10 cellular contexts compared by ENCODE assay signal in the genomic region with DNA sequence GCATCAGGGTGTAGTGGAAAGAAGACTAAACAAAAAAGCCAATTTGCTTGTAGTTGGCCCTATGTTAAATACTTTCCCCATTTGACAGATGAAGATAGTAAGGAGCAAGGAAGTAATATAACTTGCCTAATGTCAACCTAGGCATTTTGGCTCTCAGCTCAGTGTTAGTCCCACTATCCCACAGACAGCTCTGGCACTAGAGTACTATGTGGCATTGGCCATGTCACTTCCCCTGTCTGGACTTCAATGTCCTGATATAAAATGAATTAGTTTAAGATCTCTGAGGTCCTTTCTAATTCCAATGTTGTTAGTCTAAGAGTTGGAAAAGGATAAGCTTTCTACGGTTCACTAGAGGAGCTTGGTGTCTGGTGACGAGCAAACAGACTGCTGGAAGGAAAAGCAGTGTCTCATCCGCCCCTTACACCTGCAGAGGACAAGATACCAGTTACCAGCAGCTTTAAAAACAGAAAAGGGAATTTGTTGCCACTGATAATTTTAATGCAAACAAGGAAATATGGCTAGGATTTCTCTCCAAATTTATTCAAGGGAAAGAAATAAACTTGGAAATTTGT.
DNase-seq lines count a peak whose midpoint lies in the region; ATAC-seq and TF ChIP-seq lines count a peak whose summit lies in the region.
"Had no signal": no experiment of that assay in that cellular context is flagged by ENCODE, and none has a peak within 500 bp of the region (broad histone marks: within the 10 kb centered on the region; RNA-seq: fewer than 3 reads in every experiment).

No MANE protein-coding gene starts in this region.

- no peak overlapping the region for H2AFZ ChIP-seq in Loucy (ENCODE audit: low read length)

- H3K4me1 ChIP-seq in Loucy (ENCODE audit: insufficient read depth, low read length, poor library complexity, severe bottlenecking) (peaks cover 20% of the 10 kb centered on the region), left ventricle myocardium inferior (peaks cover 66% of the 10 kb centered on the region), gastrocnemius medialis (peaks cover 67 to 69% of the 10 kb centered on the region in 2 donors)

- no peaks in the 10 kb centered on the region for H3K9me2 ChIP-seq in Loucy (replicated peaks; ENCODE audit: low read depth, low read length)

- H4K20me1 ChIP-seq in Loucy (ENCODE audit: insufficient read depth, low read length, poor library complexity, severe bottlenecking): no peaks in the 10 kb centered on the region

- ATAC-seq in gastrocnemius medialis: peak; percentile 67 to 70

- no peak overlapping the region for H3K9ac ChIP-seq in Loucy (ENCODE audit: low read depth, low read length, poor library complexity, severe bottlenecking)

- H3K9me3 ChIP-seq in Loucy (ENCODE audit: insufficient read depth, low read depth, low read length) (no peaks in the 10 kb centered on the region), left ventricle myocardium inferior (replicated peaks) (no peaks in the 10 kb centered on the region), gastrocnemius medialis (no peaks in the 10 kb centered on the region)

- H3K4me3 ChIP-seq in Loucy (ENCODE audit: low read length, poor library complexity, severe bottlenecking) (no peak overlapping the region), left ventricle myocardium inferior (no peak overlapping the region), gastrocnemius medialis (peak overlapping the region in 2 of 4 donors; percentile 34 to 35)

- peak; percentile 85 for DNase-seq in NCI-H69 (lab: John Stamatoyannopoulos, UW)
- DNase-seq in left ventricle myocardium inferior: no peak
- peak; percentile 24 to 38 for DNase-seq in gastrocnemius medialis
- DNase-seq in AML-193 (lab: John Stamatoyannopoulos, UW): no peak
- no peak for DNase-seq in NCI-H2227 treated with DMSO at 0.1 percent for 48 hours (lab: John Stamatoyannopoulos, UW)
- DNase-seq in NK-92 (lab: John Stamatoyannopoulos, UW; ENCODE audit: unreplicated experiment): no peak
- DNase-seq: DMS153, H7, KG1 had no signal

- peaks cover 24% of the 10 kb centered on the region; the same call in 1 of the 2 replicates for H3K36me3 ChIP-seq in Loucy (ENCODE audit: insufficient read depth, low read length)
- no peaks in the 10 kb centered on the region for H3K36me3 ChIP-seq in left ventricle myocardium inferior
- no peaks in the 10 kb centered on the region for H3K36me3 ChIP-seq in gastrocnemius medialis

- no peaks in the 10 kb centered on the region for H3F3A ChIP-seq in Loucy (ENCODE audit: low read depth)

- peak overlapping the region; percentile 73 for H3K27ac ChIP-seq in left ventricle myocardium inferior (replicated peaks)
- H3K27ac ChIP-seq in gastrocnemius medialis: peak overlapping the region; percentile 83 to 94 (median 92)

- TF ChIP-seq CTCF in Loucy (conservative IDR thresholded peaks at IDR 0.05; ENCODE audit: low read length) (no peak), left ventricle myocardium inferior (IDR thresholded peaks at IDR 0.05; ENCODE audit: borderline replicate concordance) (no peak), gastrocnemius medialis (IDR thresholded peaks at IDR 0.05 in 4 of 5, conservative IDR thresholded peaks at IDR 0.05 in 1 of 5) (no peak)

- H3K27me3 ChIP-seq in Loucy (ENCODE audit: insufficient read depth, low read length, poor library complexity, severe bottlenecking): no peaks in the 10 kb centered on the region
- H3K27me3 ChIP-seq in left ventricle myocardium inferior (ENCODE audit: low read depth): no peaks in the 10 kb centered on the region
- H3K27me3 ChIP-seq in gastrocnemius medialis: no peaks in the 10 kb centered on the region

- TF ChIP-seq POLR2A in gastrocnemius medialis (IDR thresholded peaks at IDR 0.05): no peak

- intact Hi-C loops in left ventricle myocardium inferior (cut with micrococcal nuclease) (no loop called here), gastrocnemius medialis (cut with DNase I; ENCODE audit: low total_unique reads) (loop anchor here (5.0 kb wide), 1 partner anchor 91 kb away; a partner anchor contains a TSS)

- in situ Hi-C loops in gastrocnemius medialis (cut with MboI; ENCODE audit: low sequenced_read_pairs in 4 of 4): no loop called here

- H3K79me2 ChIP-seq in Loucy (ENCODE audit: insufficient read depth, low read length): peaks cover 34% of the 10 kb centered on the region; the same call in 1 of the 2 replicates

- peak overlapping the region; percentile 47 for H3K4me2 ChIP-seq in Loucy (ENCODE audit: low read depth, low read length, poor library complexity, severe bottlenecking)

Comparison
In these comparisons a context has a peak if more than half of its experiments do, and no peak if none do; other contexts are left out.
1. DNase-seq: peak in NCI-H69 (single experiment) and gastrocnemius medialis (2 of 2); none in left ventricle myocardium inferior (single experiment), AML-193 (0 of 2), NCI-H2227 treated with DMSO at 0.1 percent for 48 hours (single experiment) and NK-92 (single experiment).